Comparison of ENCODE assay signal across 29 cellular contexts in the genomic region with DNA sequence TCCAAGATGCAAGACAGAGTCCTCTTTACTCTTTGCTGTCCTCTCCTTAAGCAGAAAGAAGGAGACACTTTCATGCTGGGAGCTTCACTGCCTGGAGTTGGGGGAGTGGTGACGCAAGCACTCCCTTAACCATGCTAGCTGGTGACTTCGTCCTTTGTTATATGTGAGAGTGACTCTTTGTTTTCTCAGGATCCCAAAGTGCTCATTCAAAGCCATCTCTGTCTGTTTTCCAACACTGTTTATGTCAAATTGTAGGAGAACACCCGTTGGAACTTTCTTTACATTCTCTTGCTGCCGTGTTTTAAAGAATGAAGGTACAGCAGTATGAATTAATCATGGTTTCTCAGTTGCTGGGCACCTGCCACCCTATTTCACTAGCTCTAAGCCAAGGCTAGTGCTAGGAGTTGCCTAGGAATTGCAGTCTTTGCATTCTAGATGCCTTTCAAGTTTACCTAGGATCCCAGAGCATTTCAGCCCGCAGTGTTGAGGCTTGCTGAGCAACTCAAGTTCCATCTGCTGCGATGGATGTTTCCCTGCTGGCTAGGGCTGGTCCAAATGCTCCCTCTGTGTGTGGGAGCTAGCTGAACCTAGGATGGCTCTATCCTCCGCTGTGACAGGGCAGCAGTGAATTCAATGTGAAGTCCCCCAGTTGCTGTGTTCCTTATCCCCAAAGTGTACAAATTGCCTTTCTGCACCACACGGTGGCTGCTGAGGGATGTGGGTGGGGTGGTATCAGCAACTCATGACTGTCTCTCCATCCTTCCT.
DNase-seq lines count a peak whose midpoint lies in the region; ATAC-seq and TF ChIP-seq lines count a peak whose summit lies in the region.
"Had no signal": no experiment of that assay in that cellular context is flagged by ENCODE, and none has a peak within 500 bp of the region (broad histone marks: within the 10 kb centered on the region; RNA-seq: fewer than 3 reads in every experiment).

No MANE protein-coding gene starts in this region.

- H3K4me3 ChIP-seq in IMR-90 (ENCODE audit: insufficient read depth, low read depth, low read length) (no peak overlapping the region), prostate gland (no peak overlapping the region)
- H3K4me3 ChIP-seq: tibial artery, vagina had no signal

- H3K4ac ChIP-seq in IMR-90 (ENCODE audit: low read depth, low read length), result no peak overlapping the region

- dilution Hi-C loops in IMR-90 (cut with HindIII; ENCODE audit: low sequenced_read_pairs, unreplicated experiment), result no loop called here

- H3K4me1 ChIP-seq in IMR-90 (ENCODE audit: control insufficient read depth, insufficient read depth, low read length), result no peaks in the 10 kb centered on the region
- no peaks in the 10 kb centered on the region for H3K4me1 ChIP-seq in prostate gland (replicated peaks)
- H3K4me1 ChIP-seq: vagina had no signal

- H3K18ac ChIP-seq in IMR-90 (ENCODE audit: low read depth, low read length), result no peak overlapping the region

- H3K56ac ChIP-seq in IMR-90 (ENCODE audit: extremely low read depth, insufficient read depth, low read length), result no peak overlapping the region

- H3K23ac ChIP-seq in IMR-90 (ENCODE audit: low read depth, low read length), result no peak overlapping the region

- no peak overlapping the region for H3K27ac ChIP-seq in IMR-90 (ENCODE audit: insufficient read depth, low read length)
- peak overlapping the region; percentile 82 for H3K27ac ChIP-seq in caudate nucleus (ENCODE audit: low read depth, low read length)
- H3K27ac ChIP-seq in prostate gland, result no peak overlapping the region
- H3K27ac ChIP-seq: tibial artery, vagina, VCaP had no signal

- H2AFZ ChIP-seq in IMR-90 (replicated peaks; ENCODE audit: low read length, poor library complexity), result peak overlapping the region; percentile 2

- H3K9me1 ChIP-seq in IMR-90 (ENCODE audit: insufficient read depth, low read length), result peaks cover 4% of the 10 kb centered on the region; the same call in 1 of the 2 replicates

- POLR2A ChIA-PET in IMR-90 (lab: Charles Lee; ENCODE audit: unreplicated experiment) (no interaction called here), GM10248 (lab: Yijun Ruan, JAX) (no interaction called here)

- no peaks in the 10 kb centered on the region for H3K27me3 ChIP-seq in IMR-90 (ENCODE audit: control insufficient read depth, insufficient read depth, low read length)
- H3K27me3 ChIP-seq in prostate gland (replicated peaks; ENCODE audit: insufficient read depth), result no peaks in the 10 kb centered on the region
- H3K27me3 ChIP-seq: tibial artery, vagina had no signal

- H2AK5ac ChIP-seq in IMR-90 (ENCODE audit: low read depth, low read length), result no peak overlapping the region

- no peak overlapping the region for H2BK5ac ChIP-seq in IMR-90 (ENCODE audit: low read depth, low read length, poor library complexity, severe bottlenecking)

- H2AK9ac ChIP-seq in IMR-90 (replicated peaks; ENCODE audit: low read depth, low read length, poor library complexity), result peak overlapping the region; percentile 52

- H3K4me2 ChIP-seq in IMR-90 (ENCODE audit: low read depth, low read length), result no peak overlapping the region

- intact Hi-C loops in IMR-90 (cut with micrococcal nuclease), result no loop called here
- intact Hi-C loops in prostate gland (cut with DNase I), result no loop called here

- no peak for TF ChIP-seq RAD21 in IMR-90 (IDR thresholded peaks at IDR 0.05; ENCODE audit: low read length)

- H4K8ac ChIP-seq in IMR-90 (ENCODE audit: low read depth in 2 of 2, low read length in 2 of 2), result no peak overlapping the region

- no peak overlapping the region for H4K5ac ChIP-seq in IMR-90 (ENCODE audit: low read depth, low read length)

- TF ChIP-seq CTCF in IMR-90 (conservative IDR thresholded peaks at IDR 0.05; ENCODE audit: low read depth, low read length), result no peak
- no peak for TF ChIP-seq CTCF in prostate gland (IDR thresholded peaks at IDR 0.05)
- no peak for TF ChIP-seq CTCF in GM10248 (IDR thresholded peaks at IDR 0.05; ENCODE audit: control extremely low read depth, extremely low read depth, low read depth, missing control alignments)

- 100% methylated on average over 1 of the region's 8 CpGs; no CpG with 5 or more reads in 1 of the 2 experiments for WGBS in IMR-90 (ENCODE audit: extremely low coverage in 2 of 2, insufficient read length in 1 of 2), 2 experiments
- 93% methylated on average over 8 of the region's 8 CpGs for WGBS in prostate gland

- no peak for ATAC-seq in IMR-90 (ENCODE audit: low read depth)
- ATAC-seq in left lobe of liver, result no peak
- no peak for ATAC-seq in GM19455 (IDR thresholded peaks at IDR 0.05; ENCODE audit: unreplicated experiment)
- ATAC-seq: left colon; sciatic nerve; stimulated activated naive CD8-positive, alpha-beta T cell treated with anti-CD3 and anti-CD28 coated beads, Interleukin-15, amount 100 ng/mL, for 72 hours had no signal

- H3K9ac ChIP-seq in IMR-90 (ENCODE audit: low read depth, low read length), result no peak overlapping the region

- no TSS peak for BruUV-seq in IMR-90 (replicated peaks; lab: Mats Ljungman, UMichigan)

- H3K9me3 ChIP-seq in IMR-90 (ENCODE audit: control insufficient read depth, insufficient read depth, low read length), result no peaks in the 10 kb centered on the region
- H3K9me3 ChIP-seq in prostate gland, result no peaks in the 10 kb centered on the region
- H3K9me3 ChIP-seq: tibial artery, vagina had no signal

- no peak overlapping the region for H2BK20ac ChIP-seq in IMR-90 (ENCODE audit: low read depth, low read length)

- CTCF ChIA-PET in IMR-90 (lab: Yijun Ruan, JAX) (no interaction called here), GM10248 (lab: Yijun Ruan, JAX) (interaction anchor here (0.9 kb wide), 1 partner anchor 102 kb away, joined by 3 read pairs; no protein-coding TSS in a partner anchor)

- no peak overlapping the region for H2BK15ac ChIP-seq in IMR-90 (ENCODE audit: low read depth, low read length)

- TF ChIP-seq POLR2A in IMR-90 (IDR thresholded peaks at IDR 0.05; ENCODE audit: low read depth, low read length) (no peak), prostate gland (IDR thresholded peaks at IDR 0.05) (no peak)

- H3K79me1 ChIP-seq in IMR-90 (ENCODE audit: low read depth in 1 of 2, low read length in 2 of 2), result no peaks in the 10 kb centered on the region

- DNase-seq in IMR-90 (no peak), caudate nucleus (lab: John Stamatoyannopoulos, UW) (peak in 28 of 61 donors; percentile 2 to 63 (median 26)), inferior parietal cortex (ENCODE audit: extremely low spot score) (peak; percentile 65), putamen (ENCODE audit: low spot score) (peak; percentile 75), left lobe of liver (ENCODE audit: low spot score) (no peak), prostate gland (ENCODE audit: low spot score) (no peak), GM10248 (ENCODE audit: extremely low spot score) (no peak)
- DNase-seq: ACHN; activated CD4-positive, alpha-beta T cell treated with anti-CD3 and anti-CD28 coated beads for 48 hours; activated CD8-positive, alpha-beta memory T cell treated with anti-CD3 and anti-CD28 coated beads for 24 hours; amniotic stem cell; cortex of kidney; DMS153; HCEC 1CT; left colon; mesenchymal stem cell; NCI-H1048; NCI-H1694 treated with DMSO at 0.1 percent for 48 hours; NCI-H446 treated with DMSO at 0.1 percent for 48 hours; NCI-H82; SHP77 treated with DMSO at 0.1 percent for 48 hours; stimulated activated CD4-positive, alpha-beta T cell treated with anti-CD3 and anti-CD28 coated beads, Interleukin-12 subunit alpha, Interleukin-12 subunit beta, amount 100 ng/mL, for 4 hours; stimulated activated CD4-positive, alpha-beta T cell treated with anti-CD3 and anti-CD28 coated beads, Interleukin-2, amount 100 ng/mL, for 48 hours; stimulated activated naive CD8-positive, alpha-beta T cell treated with anti-CD3 and anti-CD28 coated beads, Interleukin-15, amount 100 ng/mL, for 72 hours; tibial artery had no signal

- H4K20me1 ChIP-seq in IMR-90 (ENCODE audit: insufficient read depth, low read length), result no peaks in the 10 kb centered on the region

- H3K14ac ChIP-seq in IMR-90 (replicated peaks; ENCODE audit: low read depth, low read length), result no peak overlapping the region

- in situ Hi-C loops in IMR-90 (cut with MboI; ENCODE audit: low sequenced_read_pairs), result no loop called here

- H2BK120ac ChIP-seq in IMR-90 (ENCODE audit: low read depth, low read length), result no peak overlapping the region

- H4K91ac ChIP-seq in IMR-90 (ENCODE audit: insufficient read depth, low read depth, low read length), result no peak overlapping the region

- H3K36me3 ChIP-seq in IMR-90 (ENCODE audit: control insufficient read depth, insufficient read depth, low read length), result no peaks in the 10 kb centered on the region
- no peaks in the 10 kb centered on the region for H3K36me3 ChIP-seq in prostate gland
- H3K36me3 ChIP-seq: tibial artery, vagina had no signal

TF ChIP-seq in IMR-90, 13 proteins besides CTCF, POLR2A, EP300 and RAD21:
- TF ChIP-seq, protein P1, sequence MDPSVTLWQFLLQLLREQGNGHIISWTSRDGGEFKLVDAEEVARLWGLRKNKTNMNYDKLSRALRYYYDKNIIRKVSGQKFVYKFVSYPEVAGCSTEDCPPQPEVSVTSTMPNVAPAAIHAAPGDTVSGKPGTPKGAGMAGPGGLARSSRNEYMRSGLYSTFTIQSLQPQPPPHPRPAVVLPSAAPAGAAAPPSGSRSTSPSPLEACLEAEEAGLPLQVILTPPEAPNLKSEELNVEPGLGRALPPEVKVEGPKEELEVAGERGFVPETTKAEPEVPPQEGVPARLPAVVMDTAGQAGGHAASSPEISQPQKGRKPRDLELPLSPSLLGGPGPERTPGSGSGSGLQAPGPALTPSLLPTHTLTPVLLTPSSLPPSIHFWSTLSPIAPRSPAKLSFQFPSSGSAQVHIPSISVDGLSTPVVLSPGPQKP (IDR thresholded peaks at IDR 0.05; ENCODE audit: borderline replicate concordance, low read depth, low read length), result no peak
- no peak for TF ChIP-seq CHD1 (IDR thresholded peaks at IDR 0.05; ENCODE audit: low read depth, low read length)
- no peak for TF ChIP-seq MAZ (IDR thresholded peaks at IDR 0.05; ENCODE audit: borderline replicate concordance, low read depth, low read length)

Comparison
In these comparisons a context has a peak if more than half of its experiments do, and no peak if none do; other contexts are left out.
1. DNase-seq: peak in inferior parietal cortex (single experiment) and putamen (single experiment); none in IMR-90 (single experiment), left lobe of liver (single experiment), prostate gland (single experiment) and GM10248 (single experiment).